ENCODE assay signal across 8 cellular contexts in the genomic region with DNA sequence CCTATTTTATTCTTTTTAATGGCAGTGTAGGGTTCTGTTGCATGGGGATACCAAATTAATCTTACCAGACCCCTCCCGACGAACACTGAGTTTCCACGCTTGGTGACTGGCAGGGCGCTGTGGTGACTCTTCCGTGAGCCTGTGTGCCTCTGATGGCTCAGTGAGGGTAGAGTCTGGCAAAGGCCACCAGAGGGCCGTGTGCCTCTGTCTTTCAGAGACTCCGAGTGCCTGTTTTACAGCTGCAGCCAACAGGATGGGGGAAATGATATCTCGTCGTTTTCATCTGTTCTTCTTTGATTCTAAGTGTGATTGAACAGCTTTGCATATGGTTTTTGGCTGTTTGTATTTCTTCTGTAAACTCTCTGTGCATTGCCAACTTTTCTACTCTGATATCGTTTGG.
A peak's percentile ranks its signal among the peaks of the same experiment; 100 is the strongest.
DNase-seq lines count a peak whose midpoint lies in the region; ATAC-seq and TF ChIP-seq lines count a peak whose summit lies in the region.

No MANE protein-coding gene starts in this region.

- H3K27ac Mint-ChIP-seq in CD4-positive, alpha-beta memory T cell: peak overlapping the region in 6 of 7 donors; percentile 8 to 54 (median 33)
- H3K27ac Mint-ChIP-seq in activated T-cell treated with anti-CD3 and anti-CD28 coated beads, Interleukin-2, amount 50 U/mL, for 24 hours: peak overlapping the region; percentile 42

- intact Hi-C loops in CD4-positive, alpha-beta memory T cell (cut with micrococcal nuclease): loop anchor here (1.0 kb wide), 2 partner anchors 61 to 120 kb away; no protein-coding TSS in a partner anchor

- no CpG with 5 or more reads among the region's 10 CpGs for WGBS in trophoblast cell (ENCODE audit: extremely low coverage, insufficient coverage, insufficient read length)

- no peak overlapping the region for H4K91ac ChIP-seq in trophoblast cell (ENCODE audit: low read depth, low read length)

- H3K9ac ChIP-seq in trophoblast cell (ENCODE audit: low read length): no peak overlapping the region

- peak overlapping the region in 1 of 8 donors; percentile 47 for H3K4me3 Mint-ChIP-seq in CD4-positive, alpha-beta memory T cell
- no peak overlapping the region for H3K4me3 Mint-ChIP-seq in activated T-cell treated with anti-CD3 and anti-CD28 coated beads, Interleukin-2, amount 50 U/mL, for 24 hours

- H2AK5ac ChIP-seq in trophoblast cell (ENCODE audit: low read length): no peak overlapping the region

- CTCF ChIA-PET in CD4-positive, alpha-beta memory T cell (lab: Charles Lee; ENCODE audit: partially characterized antibody): interaction anchor here (0.8 to 6.3 kb wide), 6 partner anchors 9 to 132 kb away, joined by 3 to 31 read pairs (median 4); no protein-coding TSS in a partner anchor

- peaks cover 0 to 2% (median 0%) of the 10 kb centered on the region in 8 donors for H3K9me3 Mint-ChIP-seq in CD4-positive, alpha-beta memory T cell
- H3K9me3 Mint-ChIP-seq in activated T-cell treated with anti-CD3 and anti-CD28 coated beads, Interleukin-2, amount 50 U/mL, for 24 hours: no peaks in the 10 kb centered on the region

- no peaks in the 10 kb centered on the region for H3K4me1 ChIP-seq in CD4-positive, alpha-beta memory T cell (ENCODE audit: insufficient read depth, low read length)
- no peaks in the 10 kb centered on the region for H3K4me1 ChIP-seq in trophoblast cell (ENCODE audit: control insufficient read depth in 1 of 2, insufficient read depth in 2 of 2, low read length in 2 of 2)

- no peak overlapping the region for H3K18ac ChIP-seq in trophoblast cell (ENCODE audit: low read length)

- H3K79me2 ChIP-seq in trophoblast cell (ENCODE audit: control insufficient read depth, insufficient read depth, low read length, poor library complexity): no peaks in the 10 kb centered on the region

- H3K4me1 Mint-ChIP-seq in CD4-positive, alpha-beta memory T cell: peaks cover 7 to 21% (median 17%) of the 10 kb centered on the region in 4 donors
- H3K4me1 Mint-ChIP-seq in activated T-cell treated with anti-CD3 and anti-CD28 coated beads, Interleukin-2, amount 50 U/mL, for 24 hours (ENCODE audit: low read depth): peaks cover 12% of the 10 kb centered on the region

- H3K27me3 ChIP-seq in CD4-positive, alpha-beta memory T cell (ENCODE audit: insufficient read depth, low read length): no peaks in the 10 kb centered on the region
- no peaks in the 10 kb centered on the region for H3K27me3 ChIP-seq in trophoblast cell (ENCODE audit: insufficient read depth, low read length)

- H3K14ac ChIP-seq in trophoblast cell (ENCODE audit: low read length): no peak overlapping the region

- H3K79me1 ChIP-seq in trophoblast cell (ENCODE audit: low read length): no peaks in the 10 kb centered on the region

- H2BK12ac ChIP-seq in trophoblast cell (ENCODE audit: low read length): no peak overlapping the region

- H3K4ac ChIP-seq in trophoblast cell (ENCODE audit: low read depth, low read length): no peak overlapping the region

- no peaks in the 10 kb centered on the region for H3K9me3 ChIP-seq in CD4-positive, alpha-beta memory T cell (ENCODE audit: control insufficient read depth in 1 of 2, low read length in 2 of 2)
- H3K9me3 ChIP-seq in trophoblast cell (ENCODE audit: insufficient read depth, low read depth, low read length): no peaks in the 10 kb centered on the region

- POLR2A ChIA-PET in CD4-positive, alpha-beta memory T cell (lab: Charles Lee; ENCODE audit: partially characterized antibody): interaction anchor here (0.8 kb wide), 1 partner anchor 60 kb away, joined by 3 read pairs; no protein-coding TSS in a partner anchor

- no peak overlapping the region for H4K8ac ChIP-seq in trophoblast cell (ENCODE audit: low read depth, low read length)

- DNase-seq in CD4-positive, alpha-beta memory T cell: peak; percentile 43 to 51 (median 47)
- DNase-seq in GM19240 (ENCODE audit: insufficient read length, low spot score) (peak; percentile 56), NCI-H69 (lab: John Stamatoyannopoulos, UW) (peak; percentile 78), fibroblast of villous mesenchyme (ENCODE audit: low read depth) (peak; percentile 46), trophoblast cell (peak; percentile 16 to 73), NK-92 (lab: John Stamatoyannopoulos, UW; ENCODE audit: unreplicated experiment) (no peak)
- DNase-seq in activated T-cell treated with anti-CD3 and anti-CD28 coated beads, Interleukin-2, amount 50 U/mL, for 24 hours: peak; percentile 49

- no peak overlapping the region for H3K4me3 ChIP-seq in CD4-positive, alpha-beta memory T cell (ENCODE audit: low read length in 2 of 2)
- H3K4me3 ChIP-seq in fibroblast of villous mesenchyme (ENCODE audit: low read depth, low read length): no peak overlapping the region
- no peak overlapping the region for H3K4me3 ChIP-seq in trophoblast cell (ENCODE audit: low read depth, low read length)

- peak; percentile 68 for TF ChIP-seq CTCF in fibroblast of villous mesenchyme (IDR thresholded peaks at IDR 0.05; ENCODE audit: insufficient read depth, low read depth, low read length)

- H3K23ac ChIP-seq in trophoblast cell (ENCODE audit: low read length): no peak overlapping the region

- no peak overlapping the region for H4K12ac ChIP-seq in trophoblast cell (ENCODE audit: low read depth, low read length)

- no peak overlapping the region for H2AFZ ChIP-seq in trophoblast cell (ENCODE audit: insufficient read depth, low read length, poor library complexity)

- peaks cover 70 to 77% of the 10 kb centered on the region in 2 donors for H3K36me3 Mint-ChIP-seq in CD4-positive, alpha-beta memory T cell
- peaks cover 96% of the 10 kb centered on the region for H3K36me3 Mint-ChIP-seq in activated T-cell treated with anti-CD3 and anti-CD28 coated beads, Interleukin-2, amount 50 U/mL, for 24 hours (ENCODE audit: low read depth)

- no peak overlapping the region for H3K27ac ChIP-seq in CD4-positive, alpha-beta memory T cell (ENCODE audit: low read depth, low read length)
- no peak overlapping the region for H3K27ac ChIP-seq in trophoblast cell (ENCODE audit: low read depth, low read length)

- H3K4me2 ChIP-seq in trophoblast cell (ENCODE audit: low read length): no peak overlapping the region

- no peaks in the 10 kb centered on the region for H3K27me3 Mint-ChIP-seq in CD4-positive, alpha-beta memory T cell
- H3K27me3 Mint-ChIP-seq in activated T-cell treated with anti-CD3 and anti-CD28 coated beads, Interleukin-2, amount 50 U/mL, for 24 hours: no peaks in the 10 kb centered on the region

- ATAC-seq in HG03280 (IDR thresholded peaks at IDR 0.05; ENCODE audit: unreplicated experiment): peak; percentile 99

- no peak overlapping the region for H2BK5ac ChIP-seq in trophoblast cell (ENCODE audit: low read depth, low read length, poor library complexity)

- no peak overlapping the region for H2BK120ac ChIP-seq in trophoblast cell (ENCODE audit: insufficient read depth, low read length, poor library complexity)

- H3K36me3 ChIP-seq in CD4-positive, alpha-beta memory T cell (ENCODE audit: insufficient read depth, low read length): peaks cover 65% of the 10 kb centered on the region
- H3K36me3 ChIP-seq in trophoblast cell (ENCODE audit: control insufficient read depth in 1 of 2, insufficient read depth in 2 of 2, low read length in 2 of 2): peaks cover 26 to 30% of the 10 kb centered on the region in 2 experiments
